8 cellular contexts compared by ENCODE assay signal in genomic region chr2:230902180-230902899, GRCh38. TPM values are rescaled to one million over a fixed set of nuclear protein-coding genes. Genes with fewer than 3 reads are reported as not detected.
A peak's percentile ranks its signal among the peaks of the same experiment; 100 is the strongest.
DNase-seq lines count a peak whose midpoint lies in the region; ATAC-seq and TF ChIP-seq lines count a peak whose summit lies in the region.

No MANE protein-coding gene starts in this region.

- H3K9me3 ChIP-seq in T-helper 17 cell (ENCODE audit: control insufficient read depth, low read length, poor library complexity, severe bottlenecking): no peaks in the 10 kb centered on the region

- TF ChIP-seq CTCF in MCF 10A (IDR thresholded peaks at IDR 0.05; ENCODE audit: unreplicated experiment): peak; percentile 89

- no peak overlapping the region for H3K4me3 Mint-ChIP-seq in T-helper 17 cell
- H3K4me3 Mint-ChIP-seq in MCF 10A (ENCODE audit: unreplicated experiment): no peak overlapping the region

- intact Hi-C loops in MCF 10A (cut with micrococcal nuclease): loop anchor here (1.0 to 2.0 kb wide), 3 partner anchors 78 to 150 kb away; no protein-coding TSS in a partner anchor

- DNase-seq in DMS153 (lab: John Stamatoyannopoulos, UW) (peak; percentile 16), DMS153 treated with DMSO at 0.1 percent for 48 hours (lab: John Stamatoyannopoulos, UW; ENCODE audit: unreplicated experiment) (no peak), M059J (ENCODE audit: low read depth) (peak; percentile 67), T-helper 17 cell (peak in 1 of 3 donors; percentile 38), MCF 10A (ENCODE audit: unreplicated experiment) (peak; percentile 75), kidney tubule cell (ENCODE audit: low spot score) (peak; percentile 71)
- peak; percentile 53 for DNase-seq in stimulated activated naive CD4-positive, alpha-beta T cell treated with Interleukin-2 at 50 U/mL for 16 hours (lab: John Stamatoyannopoulos, UW)

- H3K27me3 Mint-ChIP-seq in T-helper 17 cell: peaks cover 27% of the 10 kb centered on the region
- peaks cover 33% of the 10 kb centered on the region for H3K27me3 Mint-ChIP-seq in MCF 10A (ENCODE audit: insufficient read depth, unreplicated experiment)

- POLR2A ChIA-PET in MCF 10A (lab: Yijun Ruan, JAX): interaction anchor here (1.0 kb wide), 1 partner anchor 150 kb away, joined by 3 read pairs; no protein-coding TSS in a partner anchor

- ATAC-seq in GM21825 (IDR thresholded peaks at IDR 0.05; ENCODE audit: unreplicated experiment) (peak; percentile 60), T-helper 17 cell (peak; percentile 64)

- H3K27ac Mint-ChIP-seq in T-helper 17 cell: no peak overlapping the region
- no peak overlapping the region for H3K27ac Mint-ChIP-seq in MCF 10A (ENCODE audit: low read depth, unreplicated experiment)

- H3K4me1 Mint-ChIP-seq in T-helper 17 cell: peaks cover 16% of the 10 kb centered on the region
- no peaks in the 10 kb centered on the region for H3K4me1 Mint-ChIP-seq in MCF 10A (ENCODE audit: insufficient read depth, unreplicated experiment)

- H3K9me3 Mint-ChIP-seq in MCF 10A (ENCODE audit: unreplicated experiment): no peaks in the 10 kb centered on the region

- CTCF ChIA-PET in MCF 10A (lab: Yijun Ruan, JAX): interaction anchor here (0.6 to 8.3 kb wide), 27 partner anchors 8 to 231 kb away, joined by 3 to 93 read pairs (median 4); no protein-coding TSS in a partner anchor

- H3K36me3 Mint-ChIP-seq in T-helper 17 cell (ENCODE audit: low read depth): no peaks in the 10 kb centered on the region
- no peaks in the 10 kb centered on the region for H3K36me3 Mint-ChIP-seq in MCF 10A (ENCODE audit: insufficient read depth, unreplicated experiment)

- no TSS peak for BruUV-seq in MCF 10A (replicated peaks; lab: Mats Ljungman, UMichigan)

RNA-seq across cellular contexts. Expression of gene GPR55, which starts 22.7 kb away (rescaled TPM):
- 0.79 TPM in 1 of 2 replicates, not detected in the other for total RNA-seq in M059J (2014; rRNA removed; shearing (Covaris generic))
- total RNA-seq in T-helper 17 cell (1 to 10 TPM; 3.8 to 8.3 TPM), MCF 10A (2022) (not detected in 2 replicates)

RNA-seq across cellular contexts. Expression of gene ITM2C, which starts 37.6 kb away (rescaled TPM):
- total RNA-seq in M059J (2014; rRNA removed; shearing (Covaris generic)): 86.5 and 126 TPM in 2 replicates
- total RNA-seq in T-helper 17 cell: 10 to 100 TPM; 15.3 to 18.6 TPM
- total RNA-seq in MCF 10A (2022): 20.4 and 21.9 TPM in 2 replicates
